In the genomic region with DNA sequence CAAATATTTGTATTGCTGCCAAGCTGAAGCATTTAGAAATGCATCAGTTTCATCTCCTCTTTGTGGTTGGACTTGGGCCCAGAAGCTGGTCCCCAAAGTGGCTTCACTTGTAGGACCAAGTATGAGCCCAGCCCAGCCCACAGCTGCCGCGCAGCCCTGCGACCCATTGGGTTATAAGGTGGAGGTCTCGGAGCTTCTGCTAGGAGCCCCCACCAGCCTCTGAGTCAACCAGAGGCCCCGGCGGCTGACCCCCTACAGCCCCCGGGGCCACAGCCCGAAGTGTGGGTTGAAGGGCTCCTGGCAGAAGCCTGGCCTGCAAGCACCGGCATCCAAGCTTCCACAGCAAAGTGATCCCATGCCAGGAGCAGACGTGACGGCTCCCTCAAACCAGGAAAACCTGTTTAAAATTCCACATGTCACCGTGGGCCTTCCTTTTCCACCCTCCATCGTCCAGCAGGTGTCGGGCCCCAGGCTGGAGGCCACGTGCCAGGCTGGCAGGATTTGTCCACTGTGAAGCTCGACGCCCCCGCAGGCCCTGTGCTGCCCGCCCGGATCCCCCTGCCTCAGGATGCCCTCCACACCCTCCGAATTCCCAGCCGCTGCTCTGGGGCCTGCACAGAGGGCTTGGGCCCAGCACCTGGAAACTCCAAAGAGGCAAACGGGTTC, we compare ENCODE assay signal across 1 cellular context.
TF ChIP-seq lines count a peak whose summit lies in the region.

No MANE protein-coding gene starts in this region.

TF ChIP-seq in SK-N-SH, 30 proteins besides CTCF, POLR2A, EP300 and RAD21:
- TF ChIP-seq GABPA (IDR thresholded peaks at IDR 0.05; ENCODE audit: low read depth) (no peak), YY1 (IDR thresholded peaks at IDR 0.05; ENCODE audit: low read depth) (no peak)
TF ChIP-seq in SK-N-SH: peak in this region for 0.
